13 cellular contexts compared by ENCODE assay signal in genomic region chr16:84714028-84714427, GRCh38. TPM values are rescaled to one million over a fixed set of nuclear protein-coding genes. Genes with fewer than 3 reads are reported as not detected.
DNase-seq lines count a peak whose midpoint lies in the region; ATAC-seq and TF ChIP-seq lines count a peak whose summit lies in the region.
"Had no signal": no experiment of that assay in that cellular context is flagged by ENCODE, and none has a peak within 500 bp of the region (broad histone marks: within the 10 kb centered on the region; RNA-seq: fewer than 3 reads in every experiment).

No MANE protein-coding gene starts in this region.

- H3K4ac ChIP-seq in H9 (ENCODE audit: low read depth, low read length), result no peak overlapping the region

- H4K20me1 ChIP-seq in H9 (ENCODE audit: control insufficient read depth, insufficient read depth, insufficient read length) (peaks cover 4% of the 10 kb centered on the region), MM.1S (ENCODE audit: insufficient read depth, low read length) (peaks cover 9% of the 10 kb centered on the region; the same call in 1 of the 2 replicates)

- no peak overlapping the region for H3K14ac ChIP-seq in H9 (ENCODE audit: insufficient read depth, low read length)

- no peak overlapping the region for H2BK5ac ChIP-seq in H9 (ENCODE audit: insufficient read length, low read length)

- H2BK15ac ChIP-seq in H9 (ENCODE audit: low read depth, low read length), result no peak overlapping the region

- H3K9me3 ChIP-seq in H9 (ENCODE audit: control insufficient read depth, low read depth, low read length) (no peaks in the 10 kb centered on the region), T-helper 17 cell (ENCODE audit: control insufficient read depth, low read length, poor library complexity, severe bottlenecking) (no peaks in the 10 kb centered on the region), lower lobe of right lung (no peaks in the 10 kb centered on the region), ascending aorta (no peaks in the 10 kb centered on the region), MM.1S (replicated peaks; ENCODE audit: insufficient read depth, low read length) (no peaks in the 10 kb centered on the region)

- H3K4me2 ChIP-seq in H9 (ENCODE audit: insufficient read depth, insufficient read length, low read length), result no peak overlapping the region
- no peak overlapping the region for H3K4me2 ChIP-seq in MM.1S (ENCODE audit: low read depth, low read length)

- intact Hi-C loops in CD14-positive monocyte (cut with micrococcal nuclease) (no loop called here), lower lobe of right lung (cut with DNase I) (no loop called here), ascending aorta (cut with DNase I) (no loop called here)

- H3K4me1 Mint-ChIP-seq in CD14-positive monocyte (peaks cover 74% of the 10 kb centered on the region), H9 (peaks cover 51 to 70% of the 10 kb centered on the region in 2 experiments), T-helper 17 cell (peaks cover 66% of the 10 kb centered on the region)

- TF ChIP-seq CTCF in CD14-positive monocyte (IDR thresholded peaks at IDR 0.05) (no peak), H9 (conservative IDR thresholded peaks at IDR 0.05) (no peak), lower lobe of right lung (IDR thresholded peaks at IDR 0.05) (no peak), ascending aorta (IDR thresholded peaks at IDR 0.05) (no peak), MM.1S (IDR thresholded peaks at IDR 0.05; ENCODE audit: low read length) (no peak)

- H3K9me2 ChIP-seq in MM.1S (replicated peaks; ENCODE audit: insufficient read depth, low read length), result no peaks in the 10 kb centered on the region

- no peak overlapping the region for H3K23ac ChIP-seq in H9 (ENCODE audit: insufficient read length, low read depth, low read length)

- peaks cover 14% of the 10 kb centered on the region for H3K79me1 ChIP-seq in H9 (ENCODE audit: insufficient read depth, low read depth, low read length, poor library complexity, severe bottlenecking)

- no peak overlapping the region for H4K5ac ChIP-seq in H9 (ENCODE audit: insufficient read length, low read depth, low read length)

- H3T11ph ChIP-seq in H9 (ENCODE audit: low read length), result no peak overlapping the region

- H3K23me2 ChIP-seq in H9 (ENCODE audit: insufficient read length, low read depth, low read length, poor library complexity, severe bottlenecking), result no peaks in the 10 kb centered on the region

- H3K9ac ChIP-seq in H9 (ENCODE audit: extremely low read depth, insufficient read length, low read length) (no peak overlapping the region), MM.1S (ENCODE audit: low read length) (no peak overlapping the region)

- no peak overlapping the region for H2BK120ac ChIP-seq in H9 (ENCODE audit: low read depth, low read length, poor library complexity, severe bottlenecking)

- no peak for DNase-seq in CD14-positive monocyte (ENCODE audit: low spot score)
- no peak for DNase-seq in H9
- no peak for DNase-seq in T-helper 17 cell
- DNase-seq in lower lobe of right lung, result no peak
- DNase-seq in ascending aorta (ENCODE audit: low spot score in 2 of 2), result no peak
- no peak for DNase-seq in MM.1S
- no peak for DNase-seq in central memory CD4-positive, alpha-beta T cell
- no peak for DNase-seq in anterior cingulate cortex (lab: John Stamatoyannopoulos, UW)
- DNase-seq: activated naive CD8-positive, alpha-beta T cell treated with anti-CD3 and anti-CD28 coated beads, Interleukin-2, amount 10 ng/mL, durations not matched to agents 7 days and 5 days; foreskin fibroblast; NCI-H2029 treated with DMSO at 0.1 percent for 48 hours; NCI-H526 had no signal

- H2AFZ ChIP-seq in H9 (ENCODE audit: low read length) (no peak overlapping the region), MM.1S (ENCODE audit: low read length) (no peak overlapping the region)

- H2BK12ac ChIP-seq in H9 (ENCODE audit: insufficient read length, low read depth, low read length), result no peak overlapping the region

- H3K56ac ChIP-seq in H9 (ENCODE audit: insufficient read length, low read depth, low read length), result no peak overlapping the region

- no peak overlapping the region for H2AK5ac ChIP-seq in H9 (ENCODE audit: insufficient read length, low read length)

- H3K18ac ChIP-seq in H9 (ENCODE audit: insufficient read length, low read depth, low read length), result no peak overlapping the region

- no CpG with 5 or more reads among the region's 6 CpGs for WGBS in H9 (ENCODE audit: extremely low coverage, insufficient read length, low lambda C conversion rate)

- H3K4me3 ChIP-seq in lower lobe of right lung (no peak overlapping the region), ascending aorta (no peak overlapping the region), MM.1S (ENCODE audit: low read length) (no peak overlapping the region)

- H3K27ac ChIP-seq in H9 (ENCODE audit: insufficient read length, low read depth, low read length), result no peak overlapping the region
- H3K27ac ChIP-seq in lower lobe of right lung, result no peak overlapping the region
- H3K27ac ChIP-seq in ascending aorta, result no peak overlapping the region
- no peak overlapping the region for H3K27ac ChIP-seq in MM.1S (ENCODE audit: low read length)

- H3K27ac Mint-ChIP-seq in CD14-positive monocyte, result peak overlapping the region; percentile 3 to 87 (median 76)
- H3K27ac Mint-ChIP-seq in H9, result peak overlapping the region; percentile 59 to 90 (median 83)
- H3K27ac Mint-ChIP-seq in T-helper 17 cell, result peak overlapping the region; percentile 79
- H3K27ac Mint-ChIP-seq: activated naive CD8-positive, alpha-beta T cell treated with anti-CD3 and anti-CD28 coated beads, Interleukin-2, amount 10 ng/mL, durations not matched to agents 7 days and 5 days; natural killer cell treated with Interleukin-12 subunit alpha and Interleukin-12 subunit beta and Interleukin-15 and Interleukin-18, amount 100 ng/mL, for 72 hours had no signal

- H3K27me3 Mint-ChIP-seq in CD14-positive monocyte (ENCODE audit: low read depth in 3 of 3) (peaks cover 0 to 2% (median 0%) of the 10 kb centered on the region in 3 donors), H9 (ENCODE audit: low read depth) (no peaks in the 10 kb centered on the region), T-helper 17 cell (no peaks in the 10 kb centered on the region)
- H3K27me3 Mint-ChIP-seq: activated naive CD8-positive, alpha-beta T cell treated with anti-CD3 and anti-CD28 coated beads, Interleukin-2, amount 10 ng/mL, durations not matched to agents 7 days and 5 days; natural killer cell treated with Interleukin-12 subunit alpha and Interleukin-12 subunit beta and Interleukin-15 and Interleukin-18, amount 100 ng/mL, for 72 hours had no signal

- H4K91ac ChIP-seq in H9 (ENCODE audit: insufficient read length, low read depth, low read length), result no peak overlapping the region

- no peaks in the 10 kb centered on the region for H3K9me3 Mint-ChIP-seq in CD14-positive monocyte
- no peaks in the 10 kb centered on the region for H3K9me3 Mint-ChIP-seq in H9
- H3K9me3 Mint-ChIP-seq: activated naive CD8-positive, alpha-beta T cell treated with anti-CD3 and anti-CD28 coated beads, Interleukin-2, amount 10 ng/mL, durations not matched to agents 7 days and 5 days; natural killer cell treated with Interleukin-12 subunit alpha and Interleukin-12 subunit beta and Interleukin-15 and Interleukin-18, amount 100 ng/mL, for 72 hours had no signal

- H3K79me2 ChIP-seq in H9 (ENCODE audit: insufficient read depth, low read length) (peaks cover 86% of the 10 kb centered on the region), MM.1S (ENCODE audit: low read length) (peaks cover 94% of the 10 kb centered on the region)

- ATAC-seq in T-helper 17 cell (no peak), lower lobe of right lung (peak; percentile 28 to 59)
- ATAC-seq: natural killer cell treated with Interleukin-12 subunit alpha and Interleukin-12 subunit beta and Interleukin-15 and Interleukin-18, amount 100 ng/mL, for 72 hours had no signal

- H3K4me1 ChIP-seq in H9 (ENCODE audit: insufficient read depth, low read length), result peaks cover 2% of the 10 kb centered on the region; the same call in 1 of the 2 replicates
- peaks cover under 1% of the 10 kb centered on the region for H3K4me1 ChIP-seq in lower lobe of right lung
- no peaks in the 10 kb centered on the region for H3K4me1 ChIP-seq in ascending aorta
- H3K4me1 ChIP-seq in MM.1S (ENCODE audit: low read length), result no peaks in the 10 kb centered on the region

- H3K36me3 ChIP-seq in lower lobe of right lung, result peaks cover 7% of the 10 kb centered on the region
- H3K36me3 ChIP-seq in ascending aorta, result no peaks in the 10 kb centered on the region
- no peaks in the 10 kb centered on the region for H3K36me3 ChIP-seq in MM.1S (replicated peaks; ENCODE audit: insufficient read depth, low read length)

- no peaks in the 10 kb centered on the region for H3K27me3 ChIP-seq in H9 (ENCODE audit: insufficient read depth, low read length)
- no peaks in the 10 kb centered on the region for H3K27me3 ChIP-seq in lower lobe of right lung (ENCODE audit: low read depth)
- H3K27me3 ChIP-seq in ascending aorta, result no peaks in the 10 kb centered on the region
- no peaks in the 10 kb centered on the region for H3K27me3 ChIP-seq in MM.1S (replicated peaks; ENCODE audit: insufficient read depth, low read length)

- no peak overlapping the region for H4K8ac ChIP-seq in H9 (replicated peaks; ENCODE audit: insufficient read length, low read depth, low read length)

- H3K36me3 Mint-ChIP-seq in CD14-positive monocyte (peaks cover 28% of the 10 kb centered on the region in 2 donors), H9 (ENCODE audit: insufficient read depth in 1 of 3, low read depth in 3 of 3) (peaks cover 0 to 15% (median 11%) of the 10 kb centered on the region in 3 experiments), T-helper 17 cell (ENCODE audit: low read depth) (peaks cover 6% of the 10 kb centered on the region)
- H3K36me3 Mint-ChIP-seq: natural killer cell treated with Interleukin-12 subunit alpha and Interleukin-12 subunit beta and Interleukin-15 and Interleukin-18, amount 100 ng/mL, for 72 hours had no signal

- no peaks in the 10 kb centered on the region for H3F3A ChIP-seq in MM.1S (ENCODE audit: insufficient read depth, low read length)

- H3K4me3 Mint-ChIP-seq in CD14-positive monocyte (peak overlapping the region; percentile 21 to 77), H9 (no peak overlapping the region; a peak in 1 of 5 replicates), T-helper 17 cell (no peak overlapping the region)
- H3K4me3 Mint-ChIP-seq: activated naive CD8-positive, alpha-beta T cell treated with anti-CD3 and anti-CD28 coated beads, Interleukin-2, amount 10 ng/mL, durations not matched to agents 7 days and 5 days; natural killer cell treated with Interleukin-12 subunit alpha and Interleukin-12 subunit beta and Interleukin-15 and Interleukin-18, amount 100 ng/mL, for 72 hours had no signal

- H2BK20ac ChIP-seq in H9 (ENCODE audit: low read depth, low read length, poor library complexity, severe bottlenecking), result no peak overlapping the region

RNA-seq across cellular contexts. Expression of gene USP10, which starts 14.2 kb away (rescaled TPM):
- polyA plus RNA-seq in CD14-positive monocyte, result 100 to 1,000 TPM in 1 of 2 donors, 10 to 100 TPM in 1; 90.9 to 115 TPM
- total RNA-seq in H9 (2021) (203 and 205 TPM in 2 replicates), T-helper 17 cell (100 to 1,000 TPM; 169 to 221 TPM), lower lobe of right lung (62.7 TPM), ascending aorta (27.8 TPM)

Comparison
In these comparisons a context has a peak if more than half of its experiments do, and no peak if none do; other contexts are left out.
1. H3K4me3 Mint-ChIP-seq: peak in CD14-positive monocyte (2 of 2); none in H9 (0 of 2) and T-helper 17 cell (single experiment).
2. Peak in every context shown above with its lines, with median percentiles within 50 percentile points of each other: H3K27ac Mint-ChIP-seq.